ENCODE assay signal across 1 cellular context in genomic region chr10:70601775-70602174, GRCh38.
A peak's percentile ranks its signal among the peaks of the same experiment; 100 is the strongest.
TF ChIP-seq lines count a peak whose summit lies in the region.

No MANE protein-coding gene starts in this region.

TF ChIP-seq in K562, 482 proteins besides CTCF, POLR2A, EP300 and RAD21:
- TF ChIP-seq ZNF384 (IDR thresholded peaks at IDR 0.05; ENCODE audit: low read depth, low read length): peak; percentile 43; the same call in 1 of the 2 replicates
- TF ChIP-seq ZNF212 (CRISPR knock-in tag; IDR thresholded peaks at IDR 0.05): no peak
